8 cellular contexts compared by ENCODE assay signal in genomic region chr16:9092282-9092962, GRCh38. TPM values are rescaled to one million over a fixed set of nuclear protein-coding genes. Genes with fewer than 3 reads are reported as not detected.
DNase-seq lines count a peak whose midpoint lies in the region; ATAC-seq lines count a peak whose summit lies in the region.

No MANE protein-coding gene starts in this region.

- peaks cover 59% of the 10 kb centered on the region for H3K36me3 ChIP-seq in SJSA1

- intact Hi-C loops in right cardiac atrium (cut with DNase I), result loop anchor here in 1 of 4 donors (2.0 to 5.0 kb wide), 2 partner anchors 16 to 130 kb away; partner anchors contain the start of gene USP7
- intact Hi-C loops in sciatic nerve (cut with DNase I), result no loop called here

- H3K9me3 ChIP-seq in SJSA1 (replicated peaks) (no peaks in the 10 kb centered on the region), right cardiac atrium (ENCODE audit: control insufficient read depth, low read length) (no peaks in the 10 kb centered on the region)

- ATAC-seq in HG02973 (IDR thresholded peaks at IDR 0.05; ENCODE audit: unreplicated experiment) (peak; percentile 9), right cardiac atrium (peak; percentile 5 to 11), sciatic nerve (no peak)

- DNase-seq in NCI-H2107 treated with DMSO at 0.1 percent for 48 hours (lab: John Stamatoyannopoulos, UW; ENCODE audit: unreplicated experiment) (peak; percentile 26), NCI-H2107 (lab: John Stamatoyannopoulos, UW) (no peak), SJSA1 (ENCODE audit: low read depth in 1 of 2, low spot score in 2 of 2) (peak; percentile 53 to 57), right cardiac atrium (peak; percentile 60 to 85 (median 83)), sciatic nerve (ENCODE audit: low spot score) (peak; percentile 75), SW 1271 (lab: John Stamatoyannopoulos, UW) (no peak)
- peak; percentile 25 for DNase-seq in activated naive CD8-positive, alpha-beta T cell treated with anti-CD3 and anti-CD28 coated beads, Interleukin-2, amount 50 U/mL, for 16 hours (ENCODE audit: low read depth, low spot score)

- H3K4me3 ChIP-seq in SJSA1 (peak overlapping the region; percentile 99), right cardiac atrium (ENCODE audit: low read length) (peak overlapping the region; percentile 95)

- H3K27ac ChIP-seq in SJSA1 (peak overlapping the region; percentile 89), right cardiac atrium (ENCODE audit: low read length) (peak overlapping the region; percentile 98)

- peaks cover 34% of the 10 kb centered on the region for H3K4me1 ChIP-seq in SJSA1 (replicated peaks)
- H3K4me1 ChIP-seq in right cardiac atrium (ENCODE audit: control insufficient read depth, insufficient read depth, low read length), result peaks cover 3% of the 10 kb centered on the region

- WGBS in right cardiac atrium, result under 1% methylated on average over 63 of the region's 63 CpGs

- H3K27me3 ChIP-seq in SJSA1 (replicated peaks), result no peaks in the 10 kb centered on the region
- H3K27me3 ChIP-seq in right cardiac atrium (ENCODE audit: control insufficient read depth, insufficient read depth), result no peaks in the 10 kb centered on the region

RNA-seq across cellular contexts. Expression of gene HAPSTR1, which starts 1.0 kb away (rescaled TPM):
- 72.6 and 91.1 TPM in 2 replicates for total RNA-seq in SJSA1 (2014; rRNA removed; shearing (Covaris generic))
- total RNA-seq in right cardiac atrium (10 to 100 TPM; 39.7 to 50.9 (median 45.1) TPM), sciatic nerve (54.4 TPM)
- polyA plus RNA-seq in right cardiac atrium, result 14.4 TPM

Comparison
In these comparisons a context has a peak if more than half of its experiments do, and no peak if none do; other contexts are left out.
1. DNase-seq: peak in NCI-H2107 treated with DMSO at 0.1 percent for 48 hours (single experiment), SJSA1 (2 of 2), activated naive CD8-positive, alpha-beta T cell treated with anti-CD3 and anti-CD28 coated beads, Interleukin-2, amount 50 U/mL, for 16 hours (single experiment), right cardiac atrium (3 of 3) and sciatic nerve (single experiment); none in NCI-H2107 (single experiment) and SW 1271 (0 of 2).